In the genomic region with DNA sequence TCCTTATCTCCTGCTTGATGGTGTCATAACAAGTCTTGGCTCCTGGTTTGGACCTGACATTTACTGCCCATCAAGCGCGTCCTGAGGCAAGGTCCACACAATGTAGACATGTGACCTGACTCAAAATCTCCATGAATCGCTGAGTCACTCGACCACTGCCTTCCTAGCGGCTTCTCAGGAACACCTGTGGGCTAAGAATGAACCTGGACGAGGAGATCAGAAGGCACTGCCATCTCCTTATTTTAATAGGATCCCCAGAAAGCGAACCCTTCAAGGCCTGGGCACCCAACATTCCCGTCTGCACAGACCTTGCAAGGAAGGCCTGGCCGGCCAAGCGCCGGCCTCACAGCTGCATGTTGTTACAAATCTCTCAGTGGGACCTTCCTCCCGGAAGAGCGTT, we compare ENCODE assay signal across 30 cellular contexts.
"Had no signal": no experiment of that assay in that cellular context is flagged by ENCODE, and none has a peak within 500 bp of the region (broad histone marks: within the 10 kb centered on the region; RNA-seq: fewer than 3 reads in every experiment).

No MANE protein-coding gene starts in this region.

- H3K4me3 ChIP-seq: coronary artery, hepatocyte, lung, smooth muscle cell, suprapubic skin, transverse colon, upper lobe of right lung, uterus had no signal

- H3K9me3 Mint-ChIP-seq: memory B cell had no signal

- H3K27ac Mint-ChIP-seq: effector memory CD8-positive, alpha-beta T cell; memory B cell; mesothelial cell of epicardium; naive thymus-derived CD4-positive, alpha-beta T cell; nephron progenitor cell; progenitor cell of endocrine pancreas; stimulated activated naive CD8-positive, alpha-beta T cell treated with anti-CD3 and anti-CD28 coated beads, Interleukin-15, amount 100 ng/mL, for 72 hours had no signal

- H3K27ac ChIP-seq: coronary artery, hepatocyte, neutrophil, parathyroid adenoma, suprapubic skin, transverse colon, upper lobe of right lung, uterus had no signal

- FAIRE-seq: endometrium, frontal cortex, kidney had no signal

- DNase-seq: dermis blood vessel endothelial cell; effector memory CD8-positive, alpha-beta T cell; erythroblast; head of caudate nucleus; kidney; naive thymus-derived CD4-positive, alpha-beta T cell; nephron progenitor cell; stimulated activated CD4-positive, alpha-beta T cell treated with anti-CD3 and anti-CD28 coated beads, Interleukin-12 subunit alpha, Interleukin-12 subunit beta, amount 100 ng/mL, for 4 hours; stimulated activated CD4-positive, alpha-beta T cell treated with anti-CD3 and anti-CD28 coated beads, Interleukin-1b, Interleukin-23, amount 100 ng/mL, for 48 hours; stimulated activated CD4-positive, alpha-beta T cell treated with anti-CD3 and anti-CD28 coated beads, Interleukin-4, amount 100 ng/mL, for 1 hour; stimulated activated CD8-positive, alpha-beta memory T cell treated with anti-CD3 and anti-CD28 coated beads, Interleukin-4, amount 100 ng/mL, for 48 hours; stimulated activated naive CD4-positive, alpha-beta T cell; stimulated activated naive CD8-positive, alpha-beta T cell treated with anti-CD3 and anti-CD28 coated beads, Interleukin-15, amount 100 ng/mL, for 72 hours; transverse colon; upper lobe of right lung; uterus had no signal

- H3K36me3 Mint-ChIP-seq: memory B cell, mesothelial cell of epicardium had no signal

- H3K4me2 ChIP-seq: hepatocyte, smooth muscle cell had no signal

- H3K9me3 ChIP-seq: neutrophil, suprapubic skin, transverse colon, upper lobe of right lung, uterus had no signal

- H3K4me1 ChIP-seq: parathyroid adenoma, suprapubic skin, transverse colon, upper lobe of right lung, uterus had no signal

- H3K27me3 ChIP-seq: hepatocyte, neutrophil, suprapubic skin, transverse colon, upper lobe of right lung, uterus had no signal

- H3K27me3 Mint-ChIP-seq: effector memory CD8-positive, alpha-beta T cell; memory B cell; naive thymus-derived CD4-positive, alpha-beta T cell; stimulated activated naive CD8-positive, alpha-beta T cell treated with anti-CD3 and anti-CD28 coated beads, Interleukin-15, amount 100 ng/mL, for 72 hours had no signal

- H3K79me2 ChIP-seq: hepatocyte, parathyroid adenoma had no signal

- H3K4me3 Mint-ChIP-seq: effector memory CD8-positive, alpha-beta T cell; memory B cell; mesothelial cell of epicardium; naive thymus-derived CD4-positive, alpha-beta T cell; nephron progenitor cell; stimulated activated naive CD8-positive, alpha-beta T cell treated with anti-CD3 and anti-CD28 coated beads, Interleukin-15, amount 100 ng/mL, for 72 hours had no signal

- H3K4me1 Mint-ChIP-seq: memory B cell; naive thymus-derived CD4-positive, alpha-beta T cell; nephron progenitor cell; stimulated activated naive CD8-positive, alpha-beta T cell treated with anti-CD3 and anti-CD28 coated beads, Interleukin-15, amount 100 ng/mL, for 72 hours had no signal

- H3K36me3 ChIP-seq: neutrophil, suprapubic skin, transverse colon, upper lobe of right lung, uterus had no signal

- ATAC-seq: effector memory CD8-positive, alpha-beta T cell; left lobe of liver; naive thymus-derived CD4-positive, alpha-beta T cell; sciatic nerve; upper lobe of right lung had no signal

- H3K9ac ChIP-seq: parathyroid adenoma had no signal

- H2AFZ ChIP-seq: hepatocyte, parathyroid adenoma had no signal
